Comparison of ENCODE assay signal across 8 cellular contexts in genomic region chr15:64883997-64884511, GRCh38. TPM values are rescaled to one million over a fixed set of nuclear protein-coding genes. Genes with fewer than 3 reads are reported as not detected.
DNase-seq lines count a peak whose midpoint lies in the region; ATAC-seq, FAIRE-seq and TF ChIP-seq lines count a peak whose summit lies in the region.

No MANE protein-coding gene starts in this region.

- H3K27me3 ChIP-seq in RWPE2 (ENCODE audit: insufficient read depth, poor library complexity, severe bottlenecking): no peaks in the 10 kb centered on the region
- no peaks in the 10 kb centered on the region for H3K27me3 ChIP-seq in cardiac muscle cell

- intact Hi-C loops in activated naive CD4-positive, alpha-beta T cell treated with anti-CD3 and anti-CD28 coated beads for 36 hours (cut with micrococcal nuclease): loop anchor here (1.0 kb wide), 2 partner anchors 9 to 42 kb away; no protein-coding TSS in a partner anchor

- CTCF ChIA-PET in activated naive CD4-positive, alpha-beta T cell treated with anti-CD3 and anti-CD28 coated beads for 36 hours (lab: Charles Lee): interaction anchor here (4.1 kb wide), 1 partner anchor 9 kb away, joined by 22 read pairs; no protein-coding TSS in a partner anchor

- peak overlapping the region; percentile 63 for H3K4me3 Mint-ChIP-seq in activated naive CD4-positive, alpha-beta T cell treated with anti-CD3 and anti-CD28 coated beads for 36 hours

- ATAC-seq in GM18505 (IDR thresholded peaks at IDR 0.05; ENCODE audit: unreplicated experiment) (peak; percentile 58), HG02852 (IDR thresholded peaks at IDR 0.05; ENCODE audit: unreplicated experiment) (peak; percentile 60), RWPE2 (ENCODE audit: low read depth) (peak; percentile 85), HG03457 (IDR thresholded peaks at IDR 0.05; ENCODE audit: unreplicated experiment) (no peak)

- FAIRE-seq in frontal cortex (lab: Jason Lieb, UNC): no peak

- H3K4me1 Mint-ChIP-seq in activated naive CD4-positive, alpha-beta T cell treated with anti-CD3 and anti-CD28 coated beads for 36 hours (ENCODE audit: low read depth): peaks cover 27% of the 10 kb centered on the region

- no peaks in the 10 kb centered on the region for H3K36me3 ChIP-seq in RWPE2 (ENCODE audit: low read depth)
- H3K36me3 ChIP-seq in cardiac muscle cell: no peaks in the 10 kb centered on the region

- peak overlapping the region; percentile 93 for H3K27ac Mint-ChIP-seq in activated naive CD4-positive, alpha-beta T cell treated with anti-CD3 and anti-CD28 coated beads for 36 hours

- no peaks in the 10 kb centered on the region for H3K27me3 Mint-ChIP-seq in activated naive CD4-positive, alpha-beta T cell treated with anti-CD3 and anti-CD28 coated beads for 36 hours (ENCODE audit: low read depth)

- DNase-seq in RWPE2 (ENCODE audit: low spot score) (peak; percentile 90), cardiac muscle cell (ENCODE audit: low read depth in 1 of 2, low spot score in 1 of 2) (peak; percentile 76 to 83), frontal cortex (ENCODE audit: low spot score in 2 of 2) (no peak)
- DNase-seq in activated naive CD4-positive, alpha-beta T cell treated with anti-CD3 and anti-CD28 coated beads for 36 hours: peak; percentile 92

- H3K4me1 ChIP-seq in RWPE2 (ENCODE audit: insufficient read depth, poor library complexity, severe bottlenecking) (peaks cover 22% of the 10 kb centered on the region), cardiac muscle cell (ENCODE audit: low read depth) (peaks cover 4% of the 10 kb centered on the region)

- H3K4me3 ChIP-seq in RWPE2 (ENCODE audit: severe bottlenecking): no peak overlapping the region
- H3K4me3 ChIP-seq in cardiac muscle cell: no peak overlapping the region
- no peak overlapping the region for H3K4me3 ChIP-seq in skin epidermis

- H3K36me3 Mint-ChIP-seq in activated naive CD4-positive, alpha-beta T cell treated with anti-CD3 and anti-CD28 coated beads for 36 hours (ENCODE audit: low read depth): no peaks in the 10 kb centered on the region

- no peak for TF ChIP-seq CTCF in RWPE2 (IDR thresholded peaks at IDR 0.05; ENCODE audit: poor library complexity, severe bottlenecking)
- TF ChIP-seq CTCF in cardiac muscle cell (IDR thresholded peaks at IDR 0.05; ENCODE audit: low read depth, low read length): no peak

- peak overlapping the region; percentile 49 for H3K27ac ChIP-seq in RWPE2 (ENCODE audit: poor library complexity, severe bottlenecking)
- peak overlapping the region; percentile 28 for H3K27ac ChIP-seq in cardiac muscle cell
- H3K27ac ChIP-seq in skin epidermis: peak overlapping the region in 19 of 21 experiments; percentile 34 to 90 (median 79)

- H3K9me3 ChIP-seq in RWPE2 (ENCODE audit: severe bottlenecking) (no peaks in the 10 kb centered on the region), cardiac muscle cell (ENCODE audit: low read depth) (no peaks in the 10 kb centered on the region)

- no peaks in the 10 kb centered on the region for H3K9me3 Mint-ChIP-seq in activated naive CD4-positive, alpha-beta T cell treated with anti-CD3 and anti-CD28 coated beads for 36 hours

- TF ChIP-seq POLR2A in GM18505 (IDR thresholded peaks at IDR 0.05; ENCODE audit: borderline replicate concordance, extremely low read depth, insufficient read depth, insufficient read length): peak; percentile 48

RNA-seq across cellular contexts. Expression of gene ANKDD1A, which starts 27.6 kb away (rescaled TPM):
- 1 to 10 TPM; 2.3 to 3.1 TPM for total RNA-seq in activated naive CD4-positive, alpha-beta T cell treated with anti-CD3 and anti-CD28 coated beads for 36 hours
- total RNA-seq in cardiac muscle cell (1.1 and 5.4 TPM in 2 replicates), frontal cortex (13.9 TPM)
- 2.9 and 8.0 TPM in 2 replicates for polyA plus RNA-seq in cardiac muscle cell

RNA-seq across cellular contexts. Expression of gene PLEKHO2, which starts 42.3 kb away (rescaled TPM):
- total RNA-seq in activated naive CD4-positive, alpha-beta T cell treated with anti-CD3 and anti-CD28 coated beads for 36 hours: 10 to 100 TPM; 12.5 to 12.7 TPM
- total RNA-seq in cardiac muscle cell (7.6 and 9.3 TPM in 2 replicates), frontal cortex (4.5 TPM)
- 9.4 and 11.3 TPM in 2 replicates for polyA plus RNA-seq in cardiac muscle cell

RNA-seq across cellular contexts. Expression of gene PIF1, which starts 58.6 kb away (rescaled TPM):
- total RNA-seq in activated naive CD4-positive, alpha-beta T cell treated with anti-CD3 and anti-CD28 coated beads for 36 hours: 10 to 100 TPM; 38.4 to 43.9 TPM
- total RNA-seq in cardiac muscle cell (3.5 and 70.9 TPM in 2 replicates), frontal cortex (0.82 TPM)
- 7.4 and 49.0 TPM in 2 replicates for polyA plus RNA-seq in cardiac muscle cell

Comparison
In these comparisons a context has a peak if more than half of its experiments do, and no peak if none do; other contexts are left out.
1. DNase-seq: peak in RWPE2 (single experiment), activated naive CD4-positive, alpha-beta T cell treated with anti-CD3 and anti-CD28 coated beads for 36 hours (single experiment) and cardiac muscle cell (2 of 2); none in frontal cortex (0 of 2).
2. H3K27ac ChIP-seq: peak in every context shown above with its lines; median percentile 79 in skin epidermis; 49 in RWPE2; 28 in cardiac muscle cell.